ENCODE assay signal across 23 cellular contexts in genomic region chr10:92421550-92421949, GRCh38.
"Had no signal": no experiment of that assay in that cellular context is flagged by ENCODE, and none has a peak within 500 bp of the region (broad histone marks: within the 10 kb centered on the region; RNA-seq: fewer than 3 reads in every experiment).

No MANE protein-coding gene starts in this region.

- H3K4me1 ChIP-seq: left lung, neural progenitor cell, prostate gland, right atrium auricular region, testis had no signal

- H3K79me2 ChIP-seq: hepatocyte had no signal

- H3K27ac ChIP-seq: dorsolateral prefrontal cortex, gastroesophageal sphincter, heart left ventricle, hepatocyte, left lung, neural progenitor cell, prostate gland, right atrium auricular region, sigmoid colon, stomach, testis, tibial artery had no signal

- H2AFZ ChIP-seq: neural progenitor cell had no signal

- H3K9ac ChIP-seq: neural progenitor cell had no signal

- H3K36me3 ChIP-seq: gastroesophageal sphincter, heart left ventricle, left lung, neural progenitor cell, prostate gland, right atrium auricular region, sigmoid colon, stomach, tibial artery had no signal

- DNase-seq: dorsolateral prefrontal cortex; effector CD4-positive, alpha-beta T cell; foreskin fibroblast; heart left ventricle; left cardiac atrium; left lung; mesenchymal stem cell; naive thymus-derived CD4-positive, alpha-beta T cell; sigmoid colon; stimulated activated CD4-positive, alpha-beta T cell treated with anti-CD3 and anti-CD28 coated beads, Interleukin-2, amount 100 ng/mL, for 24 hours; stimulated activated CD4-positive, alpha-beta T cell treated with anti-CD3 and anti-CD28 coated beads, Interleukin-4, amount 100 ng/mL, for 24 hours; stimulated activated naive CD4-positive, alpha-beta T cell treated with Interleukin-2 at 50 U/mL for 16 hours; stomach; substantia nigra; testis; tibial artery had no signal

- ATAC-seq: gastroesophageal sphincter; naive thymus-derived CD4-positive, alpha-beta T cell; stimulated activated effector memory CD8-positive, alpha-beta T cell treated with anti-CD3 and anti-CD28 coated beads, Interleukin-12 subunit alpha, Interleukin-12 subunit beta, amount 100 ng/mL, for 72 hours had no signal

- FAIRE-seq: colon had no signal

- H3K9me3 ChIP-seq: prostate gland, testis, tibial artery had no signal

- H3K4me3 ChIP-seq: hepatocyte, prostate gland, tibial artery had no signal

- H3K27me3 ChIP-seq: heart left ventricle, right atrium auricular region, testis had no signal
